In genomic region chr4:184892999-184893398, GRCh38 we compare ENCODE assay signal across 21 cellular contexts.
"Had no signal": no experiment of that assay in that cellular context is flagged by ENCODE, and none has a peak within 500 bp of the region (broad histone marks: within the 10 kb centered on the region; RNA-seq: fewer than 3 reads in every experiment).

No MANE protein-coding gene starts in this region.

- H3K4me3 ChIP-seq: Peyer's patch, SJCRH30, SK-N-MC had no signal

- H3K9me3 ChIP-seq: Peyer's patch, SJCRH30 had no signal

- H3K27me3 ChIP-seq: Peyer's patch, SJCRH30 had no signal

- DNase-seq: KBM-7, MV-4-11, NCI-H1048, NCI-H1105, NCI-H1417 treated with DMSO at 0.1 percent for 48 hours, NCI-H146, NCI-H1694 treated with DMSO at 0.1 percent for 48 hours, NCI-H1930, NCI-H2081, NCI-H2107, NCI-H2227 treated with DMSO at 0.1 percent for 48 hours, NCI-H510A, NCI-H524 treated with DMSO at 0.1 percent for 48 hours, NCI-H69, NCI-H774, Peyer's patch, SHP77 treated with DMSO at 0.1 percent for 48 hours, SJCRH30 had no signal

- H3K27ac ChIP-seq: HL-60, Peyer's patch, SJCRH30, SK-N-MC had no signal

- ATAC-seq: Right ventricle myocardium inferior had no signal

- H3K4me1 ChIP-seq: Peyer's patch, SJCRH30 had no signal

- H3K36me3 ChIP-seq: Peyer's patch, SJCRH30 had no signal
